8 cellular contexts compared by ENCODE assay signal in genomic region chr2:28624798-28625701, GRCh38.
DNase-seq lines count a peak whose midpoint lies in the region; ATAC-seq, FAIRE-seq and TF ChIP-seq lines count a peak whose summit lies in the region.

No MANE protein-coding gene starts in this region.

- H3K4me2 ChIP-seq in GM23248 (ENCODE audit: unreplicated experiment): no peak overlapping the region

- no peak overlapping the region for H3K9ac ChIP-seq in GM23248

- H3K4me3 ChIP-seq in GM23248: no peak overlapping the region
- H3K4me3 ChIP-seq in lung: no peak overlapping the region

- no peak for TF ChIP-seq CTCF in brain (conservative IDR thresholded peaks at IDR 0.05)
- TF ChIP-seq CTCF in lung (IDR thresholded peaks at IDR 0.05; ENCODE audit: control extremely low read depth, extremely low read depth): no peak

- H3K36me3 Mint-ChIP-seq in T-helper 2 cell treated with Interferon-gamma antibody and Interleukin-4, amounts not matched to agents 5 μg/mL and 100 μg/mL, for 36 hours (ENCODE audit: low read depth): peaks cover 1% of the 10 kb centered on the region
- H3K36me3 Mint-ChIP-seq in brain: no peaks in the 10 kb centered on the region

- no peak overlapping the region for H3K27ac ChIP-seq in GM23248
- H3K27ac ChIP-seq in lung (ENCODE audit: low read depth in 1 of 2, low read length in 1 of 2): peak overlapping the region; percentile 69 to 95

- H3K36me3 ChIP-seq in GM23248 (ENCODE audit: low read depth) (no peaks in the 10 kb centered on the region), lung (ENCODE audit: control insufficient read depth in 2 of 2, insufficient read depth in 2 of 2, low read length in 2 of 2) (no peaks in the 10 kb centered on the region)

- no peak overlapping the region for H2AFZ ChIP-seq in GM23248

- no peaks in the 10 kb centered on the region for H3K27me3 Mint-ChIP-seq in T-helper 2 cell treated with Interferon-gamma antibody and Interleukin-4, amounts not matched to agents 5 μg/mL and 100 μg/mL, for 36 hours (ENCODE audit: low read depth)
- H3K27me3 Mint-ChIP-seq in brain: peaks cover 33% of the 10 kb centered on the region

- H3K27me3 ChIP-seq in GM23248 (replicated peaks; ENCODE audit: insufficient read depth) (no peaks in the 10 kb centered on the region), lung (ENCODE audit: control insufficient read depth, insufficient read depth) (no peaks in the 10 kb centered on the region)

- in situ Hi-C loops in GM23248 (cut with MboI): no loop called here

- no peaks in the 10 kb centered on the region for H4K20me1 ChIP-seq in GM23248 (ENCODE audit: insufficient read depth)

- H3K79me2 ChIP-seq in GM23248 (ENCODE audit: insufficient read depth): no peaks in the 10 kb centered on the region

- 73 to 74% methylated on average over 19 of the region's 19 CpGs for WGBS in GM23248 (ENCODE audit: low coverage in 1 of 2, low lambda C conversion rate in 2 of 2, missing lambda C conversion rate in 2 of 2), 2 experiments
- WGBS in lung, 2 donors: 34 to 40% methylated on average over 19 of the region's 19 CpGs

- ATAC-seq in lung (ENCODE audit: insufficient read depth, low FRiP score): peak; percentile 58

- DNase-seq in A172 (ENCODE audit: low spot score): peak; percentile 61
- DNase-seq in GM23248: peak; percentile 40
- peak; percentile 72 for DNase-seq in T-helper 2 cell treated with Interferon-gamma antibody and Interleukin-4, amounts not matched to agents 5 μg/mL and 100 μg/mL, for 36 hours (ENCODE audit: low spot score)
- DNase-seq in lung (ENCODE audit: low spot score): peak; percentile 56
- peak; percentile 31 for DNase-seq in stimulated activated CD8-positive, alpha-beta memory T cell treated with anti-CD3 and anti-CD28 coated beads, Interleukin-12 subunit alpha, Interleukin-12 subunit beta, amount 100 ng/mL, for 4 hours (ENCODE audit: low read depth)
- DNase-seq in NCI-H2196 (lab: John Stamatoyannopoulos, UW; ENCODE audit: unreplicated experiment): no peak
- no peak for DNase-seq in urothelium cell line (ENCODE audit: low spot score)

- peak overlapping the region; percentile 72 for H3K4me3 Mint-ChIP-seq in T-helper 2 cell treated with Interferon-gamma antibody and Interleukin-4, amounts not matched to agents 5 μg/mL and 100 μg/mL, for 36 hours
- peak overlapping the region in 2 of 5 experiments; percentile 15 to 64 for H3K4me3 Mint-ChIP-seq in brain

- 0 out of 2 replicates have a peak, but pooled peaks cover 6% of the 10 kb centered on the region for H3F3A ChIP-seq in GM23248 (ENCODE audit: insufficient read depth)

- peaks cover 5% of the 10 kb centered on the region for H3K9me3 Mint-ChIP-seq in T-helper 2 cell treated with Interferon-gamma antibody and Interleukin-4, amounts not matched to agents 5 μg/mL and 100 μg/mL, for 36 hours
- no peaks in the 10 kb centered on the region for H3K9me3 Mint-ChIP-seq in brain

- peaks cover 66% of the 10 kb centered on the region for H3K4me1 Mint-ChIP-seq in T-helper 2 cell treated with Interferon-gamma antibody and Interleukin-4, amounts not matched to agents 5 μg/mL and 100 μg/mL, for 36 hours (ENCODE audit: low read depth)
- peaks cover 55% of the 10 kb centered on the region for H3K4me1 Mint-ChIP-seq in brain

- H3K9me2 ChIP-seq in GM23248 (ENCODE audit: insufficient read depth): no peaks in the 10 kb centered on the region

- H3K4me1 ChIP-seq in GM23248 (ENCODE audit: insufficient read depth) (peaks cover 23% of the 10 kb centered on the region), lung (ENCODE audit: control insufficient read depth in 2 of 2, insufficient read depth in 2 of 2, low read length in 2 of 2) (peaks cover 11 to 22% of the 10 kb centered on the region in 2 donors)

- no peaks in the 10 kb centered on the region for H3K9me3 ChIP-seq in GM23248 (ENCODE audit: low read depth)
- H3K9me3 ChIP-seq in lung (ENCODE audit: control insufficient read depth in 2 of 2, insufficient read depth in 1 of 2, low read length in 1 of 2): no peaks in the 10 kb centered on the region

- FAIRE-seq in urothelium cell line (lab: Jason Lieb, UNC): no peak

- H3K27ac Mint-ChIP-seq in T-helper 2 cell treated with Interferon-gamma antibody and Interleukin-4, amounts not matched to agents 5 μg/mL and 100 μg/mL, for 36 hours: peak overlapping the region; percentile 88
- peak overlapping the region in 4 of 5 experiments; percentile 70 to 82 (median 71) for H3K27ac Mint-ChIP-seq in brain

Comparison
In these comparisons a context has a peak if more than half of its experiments do, and no peak if none do; other contexts are left out.
1. DNase-seq: peak in A172 (single experiment), GM23248 (single experiment), T-helper 2 cell treated with Interferon-gamma antibody and Interleukin-4, amounts not matched to agents 5 μg/mL and 100 μg/mL, for 36 hours (single experiment), lung (single experiment) and stimulated activated CD8-positive, alpha-beta memory T cell treated with anti-CD3 and anti-CD28 coated beads, Interleukin-12 subunit alpha, Interleukin-12 subunit beta, amount 100 ng/mL, for 4 hours (single experiment); none in NCI-H2196 (single experiment) and urothelium cell line (single experiment).